ENCODE assay signal across 30 cellular contexts in genomic region chr5:26727916-26728315, GRCh38.
"Had no signal": no experiment of that assay in that cellular context is flagged by ENCODE, and none has a peak within 500 bp of the region (broad histone marks: within the 10 kb centered on the region; RNA-seq: fewer than 3 reads in every experiment).

No MANE protein-coding gene starts in this region.

- H3K4me1 ChIP-seq: ascending aorta, breast epithelium, colonic mucosa had no signal

- H3K4me3 ChIP-seq: ascending aorta, breast epithelium, cardiac muscle cell, colonic mucosa had no signal

- H3K9me3 ChIP-seq: ascending aorta, colonic mucosa had no signal

- H3K27me3 ChIP-seq: ascending aorta, breast epithelium, cardiac muscle cell, colonic mucosa had no signal

- H3K4me1 Mint-ChIP-seq: activated CD4-positive, alpha-beta memory T cell treated with anti-CD3 and anti-CD28 coated beads, Interleukin-2, amount 10 ng/mL, durations not matched to agents 7 days and 5 days; activated CD4-positive, alpha-beta T cell treated with anti-CD3 and anti-CD28 coated beads for 36 hours; activated CD4-positive, alpha-beta T cell treated with anti-CD3 and anti-CD28 coated beads, Interleukin-2, amount 10 ng/mL, durations not matched to agents 7 days and 5 days; activated naive CD4-positive, alpha-beta T cell treated with anti-CD3 and anti-CD28 coated beads, Interleukin-2, amount 10 ng/mL, durations not matched to agents 7 days and 5 days; activated naive CD8-positive, alpha-beta T cell treated with anti-CD3 and anti-CD28 coated beads, Interleukin-2, amount 10 ng/mL, durations not matched to agents 7 days and 5 days; brain; T-helper 17 cell had no signal

- H3K4me3 Mint-ChIP-seq: activated CD4-positive, alpha-beta memory T cell treated with anti-CD3 and anti-CD28 coated beads, Interleukin-2, amount 10 ng/mL, durations not matched to agents 7 days and 5 days; activated CD4-positive, alpha-beta T cell treated with anti-CD3 and anti-CD28 coated beads for 36 hours; activated CD4-positive, alpha-beta T cell treated with anti-CD3 and anti-CD28 coated beads, Interleukin-2, amount 10 ng/mL, durations not matched to agents 7 days and 5 days; activated naive CD4-positive, alpha-beta T cell treated with anti-CD3 and anti-CD28 coated beads, Interleukin-2, amount 10 ng/mL, durations not matched to agents 7 days and 5 days; activated naive CD8-positive, alpha-beta T cell treated with anti-CD3 and anti-CD28 coated beads, Interleukin-2, amount 10 ng/mL, durations not matched to agents 7 days and 5 days; activated T-cell treated with anti-CD3 and anti-CD28 coated beads, Interleukin-2, amount 50 U/mL, for 24 hours; activated T-cell treated with anti-CD3 and anti-CD28 coated beads, Interleukin-2, amount 50 U/mL, for 72 hours; brain; T-helper 17 cell; T-helper 2 cell treated with Interferon-gamma antibody and Interleukin-4, amounts not matched to agents 5 μg/mL and 100 μg/mL, for 36 hours had no signal

- DNase-seq: activated CD4-positive, alpha-beta memory T cell treated with anti-CD3 and anti-CD28 coated beads, Interleukin-2, amount 10 ng/mL, durations not matched to agents 7 days and 5 days; activated CD4-positive, alpha-beta T cell treated with anti-CD3 and anti-CD28 coated beads for 36 hours; activated CD4-positive, alpha-beta T cell treated with anti-CD3 and anti-CD28 coated beads, Interleukin-2, amount 10 ng/mL, durations not matched to agents 7 days and 5 days; activated CD4-positive, alpha-beta T cell treated with anti-CD3 and anti-CD28 coated beads, Interleukin-2, amount 50 U/mL, for 4 hours; activated CD4-positive, CD25-positive, alpha-beta regulatory T cell; activated CD4-positive, CD25-positive, alpha-beta regulatory T cell treated with anti-CD3 and anti-CD28 coated beads, Interleukin-2, amount 50 U/mL, for 72 hours; activated CD8-positive, alpha-beta memory T cell treated with anti-CD3 and anti-CD28 coated beads, Interleukin-2, amount 50 U/mL, for 48 hours; activated gamma-delta T cell; activated naive CD4-positive, alpha-beta T cell; activated naive CD4-positive, alpha-beta T cell treated with anti-CD3 and anti-CD28 coated beads, Interleukin-2, amount 10 ng/mL, durations not matched to agents 7 days and 5 days; activated naive CD8-positive, alpha-beta T cell treated with anti-CD3 and anti-CD28 coated beads, Interleukin-2, amount 10 ng/mL, durations not matched to agents 7 days and 5 days; activated T-cell treated with anti-CD3 and anti-CD28 coated beads for 4 hours; activated T-cell treated with anti-CD3 and anti-CD28 coated beads, Interleukin-2, amount 50 U/mL, for 24 hours; activated T-cell treated with anti-CD3 and anti-CD28 coated beads, Interleukin-2, amount 50 U/mL, for 72 hours; central memory CD4-positive, alpha-beta T cell; cerebellar nuclear complex; colonic mucosa; effector CD8-positive, alpha-beta T cell; foreskin fibroblast; head of caudate nucleus; T-helper 17 cell; T1000; WERI-Rb-1 had no signal

- H3K36me3 ChIP-seq: ascending aorta, breast epithelium, cardiac muscle cell, colonic mucosa, WERI-Rb-1 had no signal

- H3K36me3 Mint-ChIP-seq: activated naive CD4-positive, alpha-beta T cell treated with anti-CD3 and anti-CD28 coated beads, Interleukin-2, amount 10 ng/mL, durations not matched to agents 7 days and 5 days; activated naive CD8-positive, alpha-beta T cell treated with anti-CD3 and anti-CD28 coated beads, Interleukin-2, amount 10 ng/mL, durations not matched to agents 7 days and 5 days; brain had no signal

- H3K27ac ChIP-seq: ascending aorta, breast epithelium, cardiac muscle cell, colonic mucosa, epithelial cell of prostate, WERI-Rb-1 had no signal

- H3K27ac Mint-ChIP-seq: activated CD4-positive, alpha-beta memory T cell treated with anti-CD3 and anti-CD28 coated beads, Interleukin-2, amount 10 ng/mL, durations not matched to agents 7 days and 5 days; activated CD4-positive, alpha-beta T cell treated with anti-CD3 and anti-CD28 coated beads for 36 hours; activated CD4-positive, alpha-beta T cell treated with anti-CD3 and anti-CD28 coated beads, Interleukin-2, amount 10 ng/mL, durations not matched to agents 7 days and 5 days; activated naive CD4-positive, alpha-beta T cell treated with anti-CD3 and anti-CD28 coated beads, Interleukin-2, amount 10 ng/mL, durations not matched to agents 7 days and 5 days; activated naive CD4-positive, alpha-beta T cell treated with anti-CD3 and anti-CD28 coated beads, Interleukin-2, amount 50 U/mL, for 72 hours; activated naive CD8-positive, alpha-beta T cell treated with anti-CD3 and anti-CD28 coated beads, Interleukin-2, amount 10 ng/mL, durations not matched to agents 7 days and 5 days; activated T-cell treated with anti-CD3 and anti-CD28 coated beads, Interleukin-2, amount 50 U/mL, for 24 hours; activated T-cell treated with anti-CD3 and anti-CD28 coated beads, Interleukin-2, amount 50 U/mL, for 72 hours; brain; T-helper 17 cell; T-helper 2 cell treated with Interferon-gamma antibody and Interleukin-4, amounts not matched to agents 5 μg/mL and 100 μg/mL, for 36 hours had no signal

- H3K9me3 Mint-ChIP-seq: brain had no signal

- H3K27me3 Mint-ChIP-seq: activated CD4-positive, alpha-beta memory T cell treated with anti-CD3 and anti-CD28 coated beads, Interleukin-2, amount 10 ng/mL, durations not matched to agents 7 days and 5 days; activated CD4-positive, alpha-beta T cell treated with anti-CD3 and anti-CD28 coated beads for 36 hours; activated CD4-positive, alpha-beta T cell treated with anti-CD3 and anti-CD28 coated beads, Interleukin-2, amount 10 ng/mL, durations not matched to agents 7 days and 5 days; activated naive CD4-positive, alpha-beta T cell treated with anti-CD3 and anti-CD28 coated beads, Interleukin-2, amount 10 ng/mL, durations not matched to agents 7 days and 5 days; activated naive CD8-positive, alpha-beta T cell treated with anti-CD3 and anti-CD28 coated beads, Interleukin-2, amount 10 ng/mL, durations not matched to agents 7 days and 5 days; activated T-cell treated with anti-CD3 and anti-CD28 coated beads, Interleukin-2, amount 50 U/mL, for 24 hours; brain; T-helper 17 cell had no signal
